27 cellular contexts compared by ENCODE assay signal in the genomic region with DNA sequence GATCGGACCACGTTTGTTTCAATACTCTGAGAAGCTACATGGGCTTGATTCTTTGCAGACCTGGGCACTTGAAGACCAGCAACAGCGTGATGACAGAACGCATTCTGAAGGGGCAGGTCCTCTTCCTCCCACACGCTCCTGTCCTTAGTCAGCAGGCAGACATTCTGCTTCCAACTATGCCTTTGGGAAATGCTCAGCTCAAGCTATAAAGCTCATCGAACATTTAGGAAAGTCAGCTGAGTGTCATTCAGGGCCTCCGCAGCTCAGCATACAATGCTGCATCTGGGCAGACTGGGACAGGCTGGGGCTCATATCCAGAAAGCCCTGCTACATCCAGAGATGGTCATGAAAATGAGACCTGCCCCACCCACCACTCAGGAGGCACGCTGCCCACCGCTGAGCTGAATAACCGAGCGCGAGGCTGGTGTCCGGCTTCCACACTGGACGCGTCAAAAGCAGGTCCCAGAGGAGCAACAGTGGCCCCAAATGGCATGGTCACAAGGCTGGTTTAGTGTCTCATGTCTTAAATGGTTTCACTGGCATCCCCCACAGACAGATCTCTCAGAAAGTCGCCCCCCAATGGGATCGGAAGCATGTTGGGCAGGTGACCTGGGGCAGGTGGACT.
DNase-seq lines count a peak whose midpoint lies in the region; ATAC-seq and TF ChIP-seq lines count a peak whose summit lies in the region.
"Had no signal": no experiment of that assay in that cellular context is flagged by ENCODE, and none has a peak within 500 bp of the region (broad histone marks: within the 10 kb centered on the region; RNA-seq: fewer than 3 reads in every experiment).

No MANE protein-coding gene starts in this region.

- H3K27me3 Mint-ChIP-seq in T-helper 2 cell treated with Interferon-gamma antibody and Interleukin-4, amounts not matched to agents 5 μg/mL and 100 μg/mL, for 36 hours (ENCODE audit: low read depth) = peaks cover 2% of the 10 kb centered on the region
- H3K27me3 Mint-ChIP-seq in immature natural killer cell (ENCODE audit: low read depth in 3 of 3) = peaks cover 3 to 7% (median 4%) of the 10 kb centered on the region in 3 donors

- no peaks in the 10 kb centered on the region for H3K36me3 Mint-ChIP-seq in T-helper 2 cell treated with Interferon-gamma antibody and Interleukin-4, amounts not matched to agents 5 μg/mL and 100 μg/mL, for 36 hours (ENCODE audit: low read depth)
- no peaks in the 10 kb centered on the region for H3K36me3 Mint-ChIP-seq in immature natural killer cell

- H3K4me1 ChIP-seq in PC-3 (ENCODE audit: insufficient read depth, low read length) (peaks cover 14% of the 10 kb centered on the region), osteoblast (ENCODE audit: insufficient read depth, low read length) (no peaks in the 10 kb centered on the region)
- H3K4me1 ChIP-seq: foreskin keratinocyte, SJSA1 had no signal

- H4K20me1 ChIP-seq in PC-3 (ENCODE audit: low read length) = no peaks in the 10 kb centered on the region
- H4K20me1 ChIP-seq in osteoblast (ENCODE audit: insufficient read depth, low read length) = no peaks in the 10 kb centered on the region

- H3K79me2 ChIP-seq in PC-3 (ENCODE audit: low read length) (no peaks in the 10 kb centered on the region), osteoblast (ENCODE audit: insufficient read depth, low read length) (no peaks in the 10 kb centered on the region)

- H3K27ac ChIP-seq in PC-3 (ENCODE audit: low read length) (no peak overlapping the region), osteoblast (ENCODE audit: low read depth, low read length) (no peak overlapping the region)
- H3K27ac ChIP-seq: 22Rv1, esophagus muscularis mucosa, foreskin keratinocyte, ovary, RWPE1, SJSA1, skin epidermis, suprapubic skin had no signal

- no peak for DNase-seq in T-helper 2 cell treated with Interferon-gamma antibody and Interleukin-4, amounts not matched to agents 5 μg/mL and 100 μg/mL, for 36 hours (ENCODE audit: low spot score)
- DNase-seq in T-helper 2 cell (no peak), PC-3 (no peak), immature natural killer cell (no peak), osteoblast (ENCODE audit: insufficient read length, low spot score, missing footprints) (peak; percentile 83), NCI-H446 treated with DMSO at 0.1 percent for 48 hours (lab: John Stamatoyannopoulos, UW) (no peak)
- DNase-seq: activated CD4-positive, alpha-beta T cell treated with anti-CD3 and anti-CD28 coated beads for 1 hour; activated T-cell treated with anti-CD3 and anti-CD28 coated beads, Interleukin-2, amount 50 U/mL, for 1 hour; cerebellar nuclear complex; dermis blood vessel endothelial cell; foreskin keratinocyte; midbrain; NCI-H1092 treated with DMSO at 0.1 percent for 48 hours; NCI-H187; NCI-H2171; NCI-H510A; ovary; stimulated activated naive CD4-positive, alpha-beta T cell treated with Interleukin-2 at 50 U/mL for 16 hours had no signal

- H3F3A ChIP-seq in PC-3 (ENCODE audit: low read length, unreplicated experiment) = no peaks in the 10 kb centered on the region

- no peaks in the 10 kb centered on the region for H3K36me3 ChIP-seq in PC-3 (ENCODE audit: low read depth, low read length)
- no peaks in the 10 kb centered on the region for H3K36me3 ChIP-seq in osteoblast (ENCODE audit: insufficient read depth, low read length)
- H3K36me3 ChIP-seq: esophagus muscularis mucosa, ovary, SJSA1, suprapubic skin had no signal

- intact Hi-C loops in PC-3 (cut with micrococcal nuclease) = loop anchor here (5.0 kb wide), 1 partner anchor 198 kb away; no protein-coding TSS in a partner anchor

- TF ChIP-seq CTCF in PC-3 (conservative IDR thresholded peaks at IDR 0.05; ENCODE audit: low read depth, low read length) = no peak
- TF ChIP-seq CTCF in osteoblast (IDR thresholded peaks at IDR 0.05; ENCODE audit: extremely low read depth, low read depth, low read length) = no peak

- H3K9me2 ChIP-seq in PC-3 (replicated peaks; ENCODE audit: low read length) = no peaks in the 10 kb centered on the region

- no peak overlapping the region for H3K27ac Mint-ChIP-seq in T-helper 2 cell treated with Interferon-gamma antibody and Interleukin-4, amounts not matched to agents 5 μg/mL and 100 μg/mL, for 36 hours
- H3K27ac Mint-ChIP-seq in immature natural killer cell = no peak overlapping the region
- H3K27ac Mint-ChIP-seq: nephron had no signal

- H3K4me2 ChIP-seq in PC-3 (ENCODE audit: low read length) = no peak overlapping the region
- no peak overlapping the region for H3K4me2 ChIP-seq in osteoblast (ENCODE audit: insufficient read depth, low read length)

- H3K27me3 ChIP-seq in PC-3 (ENCODE audit: low read length) (no peaks in the 10 kb centered on the region), osteoblast (ENCODE audit: insufficient read depth, low read length) (no peaks in the 10 kb centered on the region)
- H3K27me3 ChIP-seq: foreskin keratinocyte, ovary, SJSA1 had no signal

- CTCF ChIA-PET in PC-3 (lab: Charles Lee) = interaction anchor here (0.6 kb wide), 1 partner anchor 56 kb away, joined by 4 read pairs; no protein-coding TSS in a partner anchor

- ATAC-seq in PC-3 (no peak), GM21390 (IDR thresholded peaks at IDR 0.05; ENCODE audit: unreplicated experiment) (no peak), GM21360 (IDR thresholded peaks at IDR 0.05; ENCODE audit: unreplicated experiment) (no peak)
- ATAC-seq: foreskin keratinocyte had no signal

- POLR2A ChIA-PET in PC-3 (lab: Charles Lee; ENCODE audit: unreplicated experiment) = no interaction called here

- H3K9ac ChIP-seq in PC-3 (ENCODE audit: low read length) = no peak overlapping the region

- H3K4me1 Mint-ChIP-seq in T-helper 2 cell treated with Interferon-gamma antibody and Interleukin-4, amounts not matched to agents 5 μg/mL and 100 μg/mL, for 36 hours (ENCODE audit: low read depth) = peaks cover 5% of the 10 kb centered on the region
- peaks cover 8 to 9% of the 10 kb centered on the region in 2 donors for H3K4me1 Mint-ChIP-seq in immature natural killer cell

- H3K4me3 ChIP-seq in PC-3 (ENCODE audit: low read length) = no peak overlapping the region
- H3K4me3 ChIP-seq in osteoblast (ENCODE audit: insufficient read depth, low read length) = no peak overlapping the region
- H3K4me3 ChIP-seq: esophagus muscularis mucosa, ovary, SJSA1, skin epidermis, suprapubic skin had no signal

- H2AFZ ChIP-seq in PC-3 (ENCODE audit: low read length) (no peak overlapping the region), osteoblast (ENCODE audit: low read length) (no peak overlapping the region)

- H3K4me3 Mint-ChIP-seq in T-helper 2 cell treated with Interferon-gamma antibody and Interleukin-4, amounts not matched to agents 5 μg/mL and 100 μg/mL, for 36 hours = peak overlapping the region; percentile 61
- peak overlapping the region in 4 of 5 donors; percentile 10 to 52 (median 36) for H3K4me3 Mint-ChIP-seq in immature natural killer cell
- H3K4me3 Mint-ChIP-seq: nephron had no signal

- H3K9me3 ChIP-seq in PC-3 (ENCODE audit: low read length) = no peaks in the 10 kb centered on the region
- H3K9me3 ChIP-seq in osteoblast (ENCODE audit: low read depth, low read length) = no peaks in the 10 kb centered on the region
- H3K9me3 ChIP-seq: esophagus muscularis mucosa, ovary, SJSA1, suprapubic skin had no signal

- TSS peak; percentile 3 for BruUV-seq in PC-3 (replicated peaks; lab: Mats Ljungman, UMichigan)

- H3K9me3 Mint-ChIP-seq in T-helper 2 cell treated with Interferon-gamma antibody and Interleukin-4, amounts not matched to agents 5 μg/mL and 100 μg/mL, for 36 hours = no peaks in the 10 kb centered on the region
- peaks cover 0 to 6% (median 0%) of the 10 kb centered on the region in 6 donors for H3K9me3 Mint-ChIP-seq in immature natural killer cell
- H3K9me3 Mint-ChIP-seq: nephron had no signal
